ENCODE assay signal across 20 cellular contexts in the genomic region with DNA sequence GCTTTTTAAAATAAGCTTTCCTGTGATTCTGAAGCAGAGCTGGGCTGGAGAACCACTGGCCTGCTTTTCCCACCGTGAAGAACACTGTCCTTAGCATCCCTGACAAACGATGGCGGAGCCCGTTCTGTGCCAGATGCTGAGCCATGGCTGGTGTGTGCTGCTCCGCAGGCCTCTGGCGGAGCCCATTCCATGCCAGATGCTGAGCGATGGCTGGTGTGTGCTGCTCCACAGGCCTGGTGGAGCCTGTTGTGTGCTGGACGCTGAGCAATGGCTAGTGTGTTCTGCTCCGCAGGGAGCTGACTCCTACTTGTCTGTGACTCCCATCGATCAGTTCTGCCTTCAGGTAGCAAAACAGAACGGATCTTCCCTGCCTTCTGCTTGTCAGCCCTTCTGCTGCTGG. TPM values are rescaled to one million over a fixed set of nuclear protein-coding genes. Genes with fewer than 3 reads are reported as not detected.
DNase-seq lines count a peak whose midpoint lies in the region; ATAC-seq and TF ChIP-seq lines count a peak whose summit lies in the region.
"Had no signal": no experiment of that assay in that cellular context is flagged by ENCODE, and none has a peak within 500 bp of the region (broad histone marks: within the 10 kb centered on the region; RNA-seq: fewer than 3 reads in every experiment).

No MANE protein-coding gene starts in this region.

- POLR2A ChIA-PET in CD4-positive, alpha-beta T cell (lab: Charles Lee), result no interaction called here
- POLR2A ChIA-PET in RWPE1 (lab: Yijun Ruan, JAX; ENCODE audit: low non-redundant PET), result no interaction called here

- no peak for TF ChIP-seq CTCF in CD4-positive, alpha-beta T cell (IDR thresholded peaks at IDR 0.05)
- no peak for TF ChIP-seq CTCF in RWPE1 (conservative IDR thresholded peaks at IDR 0.05; ENCODE audit: low read depth)
- TF ChIP-seq CTCF in nephron (IDR thresholded peaks at IDR 0.05; ENCODE audit: unreplicated experiment in 3 of 3), result no peak
- TF ChIP-seq CTCF in gastroesophageal sphincter (IDR thresholded peaks at IDR 0.05), result no peak
- no peak for TF ChIP-seq CTCF in tibial artery (IDR thresholded peaks at IDR 0.05)

- TF ChIP-seq POLR2A in gastroesophageal sphincter (IDR thresholded peaks at IDR 0.05), result no peak

- H3K9me3 Mint-ChIP-seq in CD4-positive, alpha-beta T cell, result no peaks in the 10 kb centered on the region
- H3K9me3 Mint-ChIP-seq in nephron, result no peaks in the 10 kb centered on the region

- H3K4me3 Mint-ChIP-seq in CD4-positive, alpha-beta T cell, result peak overlapping the region; percentile 30
- H3K4me3 Mint-ChIP-seq in nephron, result peak overlapping the region; percentile 55 to 64 (median 63)

- intact Hi-C loops in CD4-positive, alpha-beta T cell (cut with DNase I, micrococcal nuclease), result no loop called here
- intact Hi-C loops in sciatic nerve (cut with DNase I) (no loop called here), Right ventricle myocardium superior (cut with DNase I) (no loop called here), tibial artery (cut with DNase I; ENCODE audit: low total_unique reads) (no loop called here)

- CTCF ChIA-PET in CD4-positive, alpha-beta T cell (lab: Charles Lee), result no interaction called here
- CTCF ChIA-PET in RWPE1 (lab: Yijun Ruan, JAX), result no interaction called here

- no peaks in the 10 kb centered on the region for H3K9me3 ChIP-seq in CD4-positive, alpha-beta T cell (ENCODE audit: control insufficient read depth, low read length)
- no peaks in the 10 kb centered on the region for H3K9me3 ChIP-seq in gastroesophageal sphincter
- H3K9me3 ChIP-seq in tibial artery, result no peaks in the 10 kb centered on the region
- H3K9me3 ChIP-seq: BLaER1, Caco-2 had no signal

- H3K4me3 ChIP-seq in gastroesophageal sphincter (no peak overlapping the region), tibial artery (no peak overlapping the region)
- H3K4me3 ChIP-seq: BLaER1 had no signal

- peaks cover 31% of the 10 kb centered on the region for H3K4me1 Mint-ChIP-seq in CD4-positive, alpha-beta T cell (ENCODE audit: low read depth)
- H3K4me1 Mint-ChIP-seq in nephron, result peaks cover 24% of the 10 kb centered on the region

- no peak for DNase-seq in CD4-positive, alpha-beta T cell
- peak; percentile 20 for DNase-seq in D341Med (ENCODE audit: low spot score)
- no peak for DNase-seq in RWPE1 (ENCODE audit: low spot score)
- no peak for DNase-seq in sciatic nerve (ENCODE audit: low spot score)
- DNase-seq in Right ventricle myocardium superior, result no peak
- no peak for DNase-seq in tibial artery
- DNase-seq: Caco-2; CD4-positive, alpha-beta memory T cell; KG1; NCI-H1092; NCI-H1436; NCI-H187 treated with DMSO at 0.1 percent for 48 hours; NCI-H2107; NCI-H446 treated with DMSO at 0.1 percent for 48 hours; NCI-H526 treated with DMSO at 0.1 percent for 48 hours; OCI-M1; SHP77 treated with DMSO at 0.1 percent for 48 hours had no signal

- no peaks in the 10 kb centered on the region for H3K27me3 ChIP-seq in CD4-positive, alpha-beta T cell (ENCODE audit: control insufficient read depth, insufficient read depth, low read length)
- H3K27me3 ChIP-seq in gastroesophageal sphincter (no peaks in the 10 kb centered on the region), tibial artery (no peaks in the 10 kb centered on the region)

- H3K36me3 ChIP-seq in gastroesophageal sphincter, result peaks cover 0 to 37% of the 10 kb centered on the region in 2 donors
- H3K36me3 ChIP-seq in tibial artery, result peaks cover 0 to 37% (median 11%) of the 10 kb centered on the region in 3 donors

- ATAC-seq in CD4-positive, alpha-beta T cell (ENCODE audit: poor library complexity), result no peak
- no peak for ATAC-seq in sciatic nerve
- no peak for ATAC-seq in gastroesophageal sphincter
- ATAC-seq in Right ventricle myocardium superior (ENCODE audit: poor library complexity), result no peak

- no peak overlapping the region for H3K27ac Mint-ChIP-seq in CD4-positive, alpha-beta T cell
- no peak overlapping the region for H3K27ac Mint-ChIP-seq in nephron

- WGBS in gastroesophageal sphincter (ENCODE audit: low coverage in 1 of 2), 2 donors, result 73 to 90% methylated on average over 2 to 6 of the region's 11 CpGs

- no peak overlapping the region for H3K27ac ChIP-seq in CD4-positive, alpha-beta T cell (ENCODE audit: low read depth, low read length)
- H3K27ac ChIP-seq in RWPE1 (peak overlapping the region; percentile 18), gastroesophageal sphincter (no peak overlapping the region), tibial artery (no peak overlapping the region)
- H3K27ac ChIP-seq: BLaER1 had no signal

- H3K36me3 Mint-ChIP-seq in CD4-positive, alpha-beta T cell (ENCODE audit: low read depth), result peaks cover 20% of the 10 kb centered on the region
- peaks cover 21% of the 10 kb centered on the region for H3K36me3 Mint-ChIP-seq in nephron (ENCODE audit: low read depth)

- no peak for TF ChIP-seq EP300 in gastroesophageal sphincter (IDR thresholded peaks at IDR 0.05)

- peaks cover 2% of the 10 kb centered on the region for H3K27me3 Mint-ChIP-seq in CD4-positive, alpha-beta T cell
- H3K27me3 Mint-ChIP-seq in nephron (ENCODE audit: low read depth), result peaks cover 4% of the 10 kb centered on the region

- H3K4me1 ChIP-seq in gastroesophageal sphincter, result peaks cover 0 to 39% (median 13%) of the 10 kb centered on the region in 3 donors
- peaks cover 4 to 32% (median 19%) of the 10 kb centered on the region in 4 donors for H3K4me1 ChIP-seq in tibial artery

RNA-seq across cellular contexts. Expression of gene ENDOV, which starts 4.3 kb away (rescaled TPM):
- 10 to 100 TPM; 10.1 to 12.0 TPM for total RNA-seq in CD4-positive, alpha-beta T cell
- total RNA-seq in sciatic nerve, result 32.4 TPM
- 10 to 100 TPM; 12.4 to 17.7 (median 15.4) TPM for total RNA-seq in gastroesophageal sphincter
- 11.7 TPM for total RNA-seq in Right ventricle myocardium superior

RNA-seq across cellular contexts. Expression of gene NPTX1, which starts 57.2 kb away (rescaled TPM):
- total RNA-seq in CD4-positive, alpha-beta T cell, result under 1 TPM; 0.25 to 0.58 TPM
- total RNA-seq in sciatic nerve (0.53 TPM), gastroesophageal sphincter (1 to 10 TPM; 1.2 to 6.3 (median 3.8) TPM), Right ventricle myocardium superior (not detected)
- total RNA-seq: CD4-positive, alpha-beta memory T cell had no signal
